In the genomic region with DNA sequence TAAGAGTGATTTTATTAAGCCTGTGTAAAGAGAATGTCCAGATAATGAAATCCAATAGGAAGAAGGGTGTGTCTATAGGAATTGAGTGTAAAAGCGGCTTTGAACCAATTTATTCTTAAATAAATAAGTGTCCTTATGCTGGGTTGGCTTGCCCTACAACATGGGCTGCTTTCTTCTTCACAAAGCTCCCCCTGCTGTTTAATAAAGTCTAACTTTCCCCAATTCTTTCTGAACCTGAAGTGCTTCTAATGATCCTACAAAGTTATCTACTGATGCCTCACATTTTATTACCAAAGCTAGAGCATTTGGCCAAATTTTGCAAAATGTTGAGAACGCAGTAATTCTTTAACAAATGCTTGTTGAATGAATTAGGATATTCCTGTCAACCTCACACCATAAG, we compare ENCODE assay signal across 8 cellular contexts. TPM values are rescaled to one million over a fixed set of nuclear protein-coding genes. Genes with fewer than 3 reads are reported as not detected.
DNase-seq lines count a peak whose midpoint lies in the region; ATAC-seq and TF ChIP-seq lines count a peak whose summit lies in the region.

No MANE protein-coding gene starts in this region.

- H3K9me3 Mint-ChIP-seq in CD4-positive, CD25-positive, alpha-beta regulatory T cell = no peaks in the 10 kb centered on the region

- H3K4me3 Mint-ChIP-seq in CD4-positive, CD25-positive, alpha-beta regulatory T cell = no peak overlapping the region

- H3K27ac Mint-ChIP-seq in CD4-positive, CD25-positive, alpha-beta regulatory T cell = no peak overlapping the region

- H3K27me3 Mint-ChIP-seq in CD4-positive, CD25-positive, alpha-beta regulatory T cell = no peaks in the 10 kb centered on the region

- H3K36me3 Mint-ChIP-seq in CD4-positive, CD25-positive, alpha-beta regulatory T cell = no peaks in the 10 kb centered on the region

- TF ChIP-seq EP300 in transverse colon (IDR thresholded peaks at IDR 0.05; ENCODE audit: low read depth) = no peak

- H3K4me1 Mint-ChIP-seq in CD4-positive, CD25-positive, alpha-beta regulatory T cell = no peaks in the 10 kb centered on the region

- no peaks in the 10 kb centered on the region for H3K4me1 ChIP-seq in CD4-positive, CD25-positive, alpha-beta regulatory T cell (ENCODE audit: control insufficient read depth, insufficient read depth, low read length, poor library complexity, severe bottlenecking)
- peaks cover 10% of the 10 kb centered on the region for H3K4me1 ChIP-seq in adipocyte (ENCODE audit: control insufficient read depth, insufficient read depth, low read length)
- peaks cover 0 to 17% (median 10%) of the 10 kb centered on the region in 4 donors for H3K4me1 ChIP-seq in transverse colon

- no peak for TF ChIP-seq POLR2A in transverse colon (IDR thresholded peaks at IDR 0.05)

- H3K9ac ChIP-seq in adipocyte (ENCODE audit: low read length) = no peak overlapping the region

- ATAC-seq in CD4-positive, CD25-positive, alpha-beta regulatory T cell (ENCODE audit: low read depth in 2 of 2) = no peak
- ATAC-seq in HG03378 (IDR thresholded peaks at IDR 0.05; ENCODE audit: unreplicated experiment) (no peak), HG02588 (IDR thresholded peaks at IDR 0.05; ENCODE audit: unreplicated experiment) (no peak)

- DNase-seq in CD4-positive, CD25-positive, alpha-beta regulatory T cell = peak in 2 of 3 donors; percentile 12 to 50
- DNase-seq in HT1080 (ENCODE audit: low read depth) (peak; percentile 54), adipocyte (ENCODE audit: low read depth) (peak; percentile 84), hepatic stellate cell (ENCODE audit: low spot score) (peak; percentile 63), transverse colon (no peak), NCI-H345 (lab: John Stamatoyannopoulos, UW) (no peak)

- H3K9me3 ChIP-seq in CD4-positive, CD25-positive, alpha-beta regulatory T cell (ENCODE audit: control insufficient read depth in 2 of 2, low read length in 2 of 2) = no peaks in the 10 kb centered on the region
- no peaks in the 10 kb centered on the region for H3K9me3 ChIP-seq in adipocyte (ENCODE audit: control insufficient read depth, low read length)
- no peaks in the 10 kb centered on the region for H3K9me3 ChIP-seq in transverse colon

- 44 to 55% methylated on average over 2 of the region's 2 CpGs for WGBS in transverse colon (ENCODE audit: low coverage in 1 of 2), 2 donors

- H3K27ac ChIP-seq in CD4-positive, CD25-positive, alpha-beta regulatory T cell (ENCODE audit: insufficient read depth, low read length, poor library complexity, severe bottlenecking) = no peak overlapping the region
- H3K27ac ChIP-seq in transverse colon = no peak overlapping the region

- no peaks in the 10 kb centered on the region for H3K36me3 ChIP-seq in CD4-positive, CD25-positive, alpha-beta regulatory T cell (ENCODE audit: control insufficient read depth, insufficient read depth, low read length)
- H3K36me3 ChIP-seq in adipocyte (ENCODE audit: control insufficient read depth, insufficient read depth, low read length, severe bottlenecking) (no peaks in the 10 kb centered on the region), transverse colon (no peaks in the 10 kb centered on the region)

- H3K4me3 ChIP-seq in CD4-positive, CD25-positive, alpha-beta regulatory T cell (ENCODE audit: low read depth, low read length) = no peak overlapping the region
- no peak overlapping the region for H3K4me3 ChIP-seq in adipocyte (ENCODE audit: low read length)
- H3K4me3 ChIP-seq in transverse colon = no peak overlapping the region

- intact Hi-C loops in transverse colon (cut with DNase I; ENCODE audit: low total_unique reads) = loop anchor here (10.0 kb wide), 1 partner anchor 193 kb away; no protein-coding TSS in a partner anchor

- TF ChIP-seq CTCF in transverse colon (IDR thresholded peaks at IDR 0.05) = peak; percentile 34 to 55 (median 41)

- in situ Hi-C loops in transverse colon (cut with MboI; ENCODE audit: low pct_ligation_motif_present in 1 of 4, low pct_unique_long_range_greater_than_20kb in 1 of 4, low sequenced_read_pairs in 3 of 4) = loop anchor here (10.0 to 25.0 kb wide), 4 partner anchors 193 to 601 kb away; a partner anchor contains a TSS

- H3K27me3 ChIP-seq in CD4-positive, CD25-positive, alpha-beta regulatory T cell (ENCODE audit: control insufficient read depth, insufficient read depth, low read length) = peaks cover 2% of the 10 kb centered on the region
- H3K27me3 ChIP-seq in adipocyte (replicated peaks; ENCODE audit: control insufficient read depth, insufficient read depth, low read length) (no peaks in the 10 kb centered on the region), transverse colon (no peaks in the 10 kb centered on the region)

RNA-seq across cellular contexts. Expression of a gene that starts 36.3 kb away (rescaled TPM):
- 8.2 TPM for total RNA-seq in CD4-positive, CD25-positive, alpha-beta regulatory T cell
- 10 to 100 TPM in 3 of 4 donors, 1 to 10 TPM in 1; 9.7 to 12.5 (median 11.2) TPM for polyA plus RNA-seq in CD4-positive, CD25-positive, alpha-beta regulatory T cell
- 9.0 and 9.1 TPM in 2 replicates for total RNA-seq in HT1080 (2014; rRNA removed; shearing (Covaris generic))
- 10.9 and 13.2 TPM in 2 replicates for polyA plus RNA-seq in HT1080 (2015; cell fraction: cytosol; rRNA removed)
- 23.1 and 29.4 TPM in 2 replicates for polyA plus RNA-seq in HT1080 (2015; cell fraction: nucleus; rRNA removed)
- 10 to 100 TPM; 10.1 to 21.0 (median 13.9) TPM for total RNA-seq in transverse colon

RNA-seq across cellular contexts. Expression of a gene that starts 50.7 kb away (rescaled TPM):
- total RNA-seq in CD4-positive, CD25-positive, alpha-beta regulatory T cell = 1.8 TPM
- polyA plus RNA-seq in CD4-positive, CD25-positive, alpha-beta regulatory T cell = under 1 TPM; 0.06 to 0.37 (median 0.13) TPM
- 4.7 and 6.6 TPM in 2 replicates for total RNA-seq in HT1080 (2014; rRNA removed; shearing (Covaris generic))
- polyA plus RNA-seq in HT1080 (2015; cell fraction: cytosol; rRNA removed) = 1.6 and 1.7 TPM in 2 replicates
- polyA plus RNA-seq in HT1080 (2015; cell fraction: nucleus; rRNA removed) = 1.5 and 1.9 TPM in 2 replicates
- total RNA-seq in transverse colon = 10 to 100 TPM in 3 of 4 donors, 1 to 10 TPM in 1; 8.4 to 36.7 (median 19.9) TPM

Comparison
In these comparisons a context has a peak if more than half of its experiments do, and no peak if none do; other contexts are left out.
1. DNase-seq: peak in CD4-positive, CD25-positive, alpha-beta regulatory T cell (2 of 3), HT1080 (single experiment), adipocyte (single experiment) and hepatic stellate cell (single experiment); none in transverse colon (single experiment) and NCI-H345 (single experiment).